37 cellular contexts compared by ENCODE assay signal in the genomic region with DNA sequence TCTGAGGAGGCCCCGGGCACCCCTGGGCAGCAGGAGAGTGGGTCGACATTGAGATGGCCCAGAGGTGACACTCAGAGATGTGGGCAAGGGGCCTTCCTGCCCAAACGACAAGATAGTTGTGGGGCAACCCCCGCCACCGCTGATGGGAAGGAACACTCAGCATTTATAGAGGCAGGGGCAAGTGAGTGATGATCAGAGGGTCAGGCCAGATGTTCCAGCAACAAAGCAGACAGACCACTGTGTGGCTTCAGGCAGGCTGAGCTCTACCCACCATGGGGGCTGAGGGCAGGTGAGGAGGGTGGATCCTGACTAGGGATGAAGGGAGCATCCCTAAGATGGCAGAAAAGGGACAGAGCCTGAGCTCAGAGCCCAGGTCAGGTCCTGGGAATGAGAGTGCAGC.
"Had no signal": no experiment of that assay in that cellular context is flagged by ENCODE, and none has a peak within 500 bp of the region (broad histone marks: within the 10 kb centered on the region; RNA-seq: fewer than 3 reads in every experiment).

No MANE protein-coding gene starts in this region.

- H3K27ac ChIP-seq: brain microvascular endothelial cell, Peyer's patch, VCaP had no signal

- H3K4me3 Mint-ChIP-seq: activated B cell treated with CpG ODN at 0.5 μM for 24 hours; activated CD4-positive, alpha-beta memory T cell treated with anti-CD3 and anti-CD28 coated beads for 36 hours; activated naive CD4-positive, alpha-beta T cell treated with anti-CD3 and anti-CD28 coated beads for 36 hours; activated T-cell treated with anti-CD3 and anti-CD28 coated beads, Interleukin-2, amount 50 U/mL, for 72 hours; activated T-helper 17 cell treated with anti-CD3 and anti-CD28 coated beads, Interleukin-2, amount 50 U/mL, for 72 hours; T-cell; T-helper 17 cell had no signal

- H3K36me3 Mint-ChIP-seq: activated CD4-positive, alpha-beta memory T cell treated with anti-CD3 and anti-CD28 coated beads for 36 hours; activated naive CD4-positive, alpha-beta T cell treated with anti-CD3 and anti-CD28 coated beads, Interleukin-2, amount 50 U/mL, for 72 hours; T-cell had no signal

- H3K9me3 Mint-ChIP-seq: activated B cell treated with CpG ODN at 0.5 μM for 24 hours; activated CD4-positive, alpha-beta memory T cell treated with anti-CD3 and anti-CD28 coated beads for 36 hours; activated naive CD4-positive, alpha-beta T cell treated with anti-CD3 and anti-CD28 coated beads for 36 hours; activated T-cell treated with anti-CD3 and anti-CD28 coated beads, Interleukin-2, amount 50 U/mL, for 72 hours; activated T-helper 17 cell treated with anti-CD3 and anti-CD28 coated beads, Interleukin-2, amount 50 U/mL, for 72 hours; T-cell had no signal

- DNase-seq: activated B cell treated with CpG ODN at 0.5 μM for 24 hours; activated CD4-positive, alpha-beta memory T cell treated with anti-CD3 and anti-CD28 coated beads for 36 hours; activated CD4-positive, alpha-beta T cell treated with anti-CD3 and anti-CD28 coated beads for 4 hours; activated CD4-positive, alpha-beta T cell treated with anti-CD3 and anti-CD28 coated beads, Interleukin-2, amount 50 U/mL, for 1 hour; activated CD4-positive, CD25-positive, alpha-beta regulatory T cell treated with anti-CD3 and anti-CD28 coated beads, Interleukin-2, amount 50 U/mL, for 72 hours; activated effector memory CD4-positive, alpha-beta T cell treated with anti-CD3 and anti-CD28 coated beads, Interleukin-2, amount 50 U/mL, for 16 hours; activated naive CD4-positive, alpha-beta T cell treated with anti-CD3 and anti-CD28 coated beads for 36 hours; activated T-cell treated with anti-CD3 and anti-CD28 coated beads, Interleukin-2, amount 50 U/mL, for 1 hour; activated T-cell treated with anti-CD3 and anti-CD28 coated beads, Interleukin-2, amount 50 U/mL, for 72 hours; amniotic stem cell; aorta; brain microvascular endothelial cell; central memory CD4-positive, alpha-beta T cell; Kasumi-1; KG1; MG63; MV-4-11; NCI-H1092; NCI-H1436 treated with DMSO at 0.1 percent for 48 hours; NCI-H187; NCI-H2029 treated with DMSO at 0.1 percent for 48 hours; NCI-H2107; NCI-H2171; NCI-H510A; NCI-H526; NCI-H748 treated with DMSO at 0.1 percent for 48 hours; NK-92 treated with Interleukin-12 subunit alpha and Interleukin-12 subunit beta, amount 100 ng/mL, for 24 hours; PC-3; Peyer's patch; RPMI8226; SIG-M5; T-cell; T-helper 17 cell had no signal

- H3K27ac Mint-ChIP-seq: activated B cell treated with CpG ODN at 0.5 μM for 24 hours; activated CD4-positive, alpha-beta memory T cell treated with anti-CD3 and anti-CD28 coated beads for 36 hours; activated naive CD4-positive, alpha-beta T cell treated with anti-CD3 and anti-CD28 coated beads for 36 hours; activated naive CD4-positive, alpha-beta T cell treated with anti-CD3 and anti-CD28 coated beads, Interleukin-2, amount 50 U/mL, for 72 hours; activated T-cell treated with anti-CD3 and anti-CD28 coated beads, Interleukin-2, amount 50 U/mL, for 72 hours; activated T-helper 17 cell treated with anti-CD3 and anti-CD28 coated beads, Interleukin-2, amount 50 U/mL, for 72 hours; T-cell; T-helper 17 cell had no signal

- ATAC-seq: activated naive CD4-positive, alpha-beta T cell treated with anti-CD3 and anti-CD28 coated beads, Interleukin-2, amount 50 U/mL, for 72 hours; activated T-cell treated with anti-CD3 and anti-CD28 coated beads, Interleukin-2, amount 50 U/mL, for 72 hours; activated T-helper 17 cell treated with anti-CD3 and anti-CD28 coated beads, Interleukin-2, amount 50 U/mL, for 72 hours; PC-3; SK-N-SH treated with all-trans-retinoic acid at 6 μM for 48 hours; T-cell; T-helper 17 cell had no signal

- H3K4me3 ChIP-seq: MG63, Peyer's patch had no signal

- H3K36me3 ChIP-seq: brain microvascular endothelial cell, MG63, Peyer's patch had no signal

- H3K4me1 Mint-ChIP-seq: activated B cell treated with CpG ODN at 0.5 μM for 24 hours; activated T-helper 17 cell treated with anti-CD3 and anti-CD28 coated beads, Interleukin-2, amount 50 U/mL, for 72 hours; T-cell; T-helper 17 cell had no signal

- H3K27me3 ChIP-seq: brain microvascular endothelial cell, MG63, Peyer's patch had no signal

- H3K4me1 ChIP-seq: Peyer's patch had no signal

- H3K9me3 ChIP-seq: MG63, Peyer's patch had no signal
